1 cellular context compared by ENCODE assay signal in the genomic region with DNA sequence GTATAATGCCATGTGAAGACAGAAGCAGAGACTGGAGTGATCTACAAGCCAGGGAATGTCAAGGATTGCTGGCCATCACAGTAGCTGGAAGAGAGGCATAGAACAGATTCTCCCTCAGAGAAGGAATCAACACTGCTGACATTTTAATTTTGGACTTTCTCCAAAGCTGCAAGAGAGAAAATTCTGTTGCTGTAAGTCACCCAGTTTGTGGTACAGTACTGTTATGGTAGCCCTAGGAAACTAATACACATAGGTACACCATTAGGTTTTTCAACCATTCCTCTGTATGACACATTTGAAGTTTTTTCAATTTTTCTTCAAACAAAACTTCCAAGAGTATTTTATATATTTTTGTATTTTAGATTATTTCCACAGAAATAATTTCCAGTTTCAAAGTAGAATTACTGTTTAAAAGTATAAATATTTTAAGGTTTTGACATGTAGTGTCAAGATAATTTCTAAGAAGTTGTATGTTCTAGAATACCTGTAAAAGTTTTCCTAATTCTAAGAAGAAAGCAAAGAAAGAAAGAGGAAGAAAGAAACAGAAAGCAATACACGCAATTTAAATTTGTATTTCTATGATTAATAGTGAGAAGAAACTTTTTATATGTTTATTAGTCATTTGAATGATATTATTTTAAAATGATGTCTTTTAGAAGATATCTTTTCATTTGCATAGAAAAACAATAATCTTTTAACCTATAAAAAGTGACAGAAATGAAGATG.
TF ChIP-seq lines count a peak whose summit lies in the region.

No MANE protein-coding gene starts in this region.

TF ChIP-seq in HepG2, 621 proteins besides CTCF, POLR2A, EP300 and RAD21 (continued from another document):
- TF ChIP-seq, protein P1, sequence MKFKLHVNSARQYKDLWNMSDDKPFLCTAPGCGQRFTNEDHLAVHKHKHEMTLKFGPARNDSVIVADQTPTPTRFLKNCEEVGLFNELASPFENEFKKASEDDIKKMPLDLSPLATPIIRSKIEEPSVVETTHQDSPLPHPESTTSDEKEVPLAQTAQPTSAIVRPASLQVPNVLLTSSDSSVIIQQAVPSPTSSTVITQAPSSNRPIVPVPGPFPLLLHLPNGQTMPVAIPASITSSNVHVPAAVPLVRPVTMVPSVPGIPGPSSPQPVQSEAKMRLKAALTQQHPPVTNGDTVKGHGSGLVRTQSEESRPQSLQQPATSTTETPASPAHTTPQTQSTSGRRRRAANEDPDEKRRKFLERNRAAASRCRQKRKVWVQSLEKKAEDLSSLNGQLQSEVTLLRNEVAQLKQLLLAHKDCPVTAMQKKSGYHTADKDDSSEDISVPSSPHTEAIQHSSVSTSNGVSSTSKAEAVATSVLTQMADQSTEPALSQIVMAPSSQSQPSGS (CRISPR knock-in tag; IDR thresholded peaks at IDR 0.05): no peak
- TF ChIP-seq TP53 (CRISPR knock-in tag; conservative IDR thresholded peaks at IDR 0.05): no peak
